ENCODE assay signal across 8 cellular contexts in the genomic region with DNA sequence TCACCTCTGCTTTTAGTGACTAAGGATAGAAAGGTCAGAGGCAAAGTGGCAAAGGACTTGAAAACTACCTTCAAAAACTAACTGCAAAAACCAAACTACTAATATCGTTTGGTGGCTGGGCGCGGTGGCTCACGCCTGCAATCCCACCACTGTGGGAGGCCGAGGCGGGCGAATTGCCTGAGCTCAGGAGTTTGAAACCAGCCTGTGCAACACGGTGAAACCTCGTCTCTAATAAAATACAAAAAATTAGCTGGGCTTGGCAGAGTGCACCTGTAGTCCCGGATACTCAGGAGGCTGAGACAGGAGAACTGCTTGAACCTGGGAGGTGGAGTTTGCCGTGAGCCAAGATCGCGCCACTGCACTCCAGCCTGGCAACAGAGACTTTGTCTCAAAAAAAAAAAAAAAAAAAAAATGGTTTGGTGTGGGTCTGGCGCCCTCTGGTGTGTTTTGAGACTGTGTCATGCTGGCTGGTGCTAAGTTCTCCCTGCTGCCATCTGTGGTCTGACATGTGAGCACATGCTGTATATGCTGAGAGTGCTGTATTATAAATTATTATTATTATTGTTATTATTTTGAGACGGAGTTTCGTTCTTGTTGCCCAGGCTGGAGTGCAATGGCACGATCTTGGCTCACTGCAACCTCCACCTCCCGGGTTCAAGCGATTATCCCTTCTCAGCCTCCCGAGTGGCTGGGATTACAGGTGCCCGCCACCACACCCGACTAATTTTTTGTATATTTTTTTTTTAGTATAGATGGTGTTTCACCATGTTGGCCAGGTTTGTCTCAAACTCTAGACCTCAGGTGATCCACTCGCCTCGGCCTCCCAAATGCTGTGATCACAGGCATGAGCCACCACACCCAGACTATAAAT. TPM values are rescaled to one million over a fixed set of nuclear protein-coding genes. Genes with fewer than 3 reads are reported as not detected.
DNase-seq lines count a peak whose midpoint lies in the region; ATAC-seq, FAIRE-seq and TF ChIP-seq lines count a peak whose summit lies in the region.

No MANE protein-coding gene starts in this region.

- H3K27ac ChIP-seq in Karpas-422 (ENCODE audit: low read length), result no peak overlapping the region
- H3K27ac ChIP-seq in foreskin keratinocyte, result no peak overlapping the region
- H3K27ac ChIP-seq in parathyroid adenoma, result no peak overlapping the region

- H3K36me3 ChIP-seq in Karpas-422 (ENCODE audit: insufficient read depth, low read length) (no peaks in the 10 kb centered on the region), parathyroid adenoma (ENCODE audit: control insufficient read depth, insufficient read depth, low read length) (no peaks in the 10 kb centered on the region)

- H4K20me1 ChIP-seq in Karpas-422 (ENCODE audit: insufficient read depth, low read depth, low read length), result no peaks in the 10 kb centered on the region

- peak; percentile 78 for ATAC-seq in GM21786 (IDR thresholded peaks at IDR 0.05; ENCODE audit: unreplicated experiment)
- ATAC-seq in foreskin keratinocyte, result peak; percentile 98

- no peaks in the 10 kb centered on the region for H3K9me2 ChIP-seq in Karpas-422 (replicated peaks; ENCODE audit: insufficient read depth, low read length)

- H3K9me3 ChIP-seq in Karpas-422 (ENCODE audit: low read length) (no peaks in the 10 kb centered on the region), parathyroid adenoma (ENCODE audit: control insufficient read depth, low read length) (no peaks in the 10 kb centered on the region)

- no peak overlapping the region for H2AFZ ChIP-seq in Karpas-422 (ENCODE audit: low read length)
- H2AFZ ChIP-seq in parathyroid adenoma, result no peak overlapping the region

- H3K79me2 ChIP-seq in Karpas-422 (ENCODE audit: low read length) (no peaks in the 10 kb centered on the region), parathyroid adenoma (no peaks in the 10 kb centered on the region)

- no peaks in the 10 kb centered on the region for H3K27me3 ChIP-seq in Karpas-422 (ENCODE audit: low read length)
- H3K27me3 ChIP-seq in foreskin keratinocyte, result no peaks in the 10 kb centered on the region
- no peaks in the 10 kb centered on the region for H3K27me3 ChIP-seq in parathyroid adenoma (ENCODE audit: control insufficient read depth, insufficient read depth, low read length)

- DNase-seq in ELR (ENCODE audit: low read depth) (peak; percentile 88), Karpas-422 (peak; percentile 92), RPMI8226 (peak; percentile 79), foreskin keratinocyte (peak; percentile 40 to 67), urothelium cell line (ENCODE audit: low spot score) (peak; percentile 82)
- DNase-seq in activated T-helper 9 cell treated with anti-CD3 and anti-CD28 coated beads, Interleukin-2, amount 50 U/mL, for 16 hours (ENCODE audit: low read depth), result peak; percentile 39

- TF ChIP-seq CTCF in foreskin keratinocyte (conservative IDR thresholded peaks at IDR 0.05) (peak; percentile 97), parathyroid adenoma (IDR thresholded peaks at IDR 0.05) (peak; percentile 57)

- H3K9ac ChIP-seq in Karpas-422 (ENCODE audit: low read length) (no peak overlapping the region), parathyroid adenoma (no peak overlapping the region)

- H3K4me1 ChIP-seq in Karpas-422 (ENCODE audit: low read length) (peaks cover 9% of the 10 kb centered on the region), foreskin keratinocyte (no peaks in the 10 kb centered on the region), parathyroid adenoma (no peaks in the 10 kb centered on the region)

- no peak for FAIRE-seq in urothelium cell line (lab: Jason Lieb, UNC)

- H3K4me2 ChIP-seq in Karpas-422 (ENCODE audit: low read depth, low read length, poor library complexity, severe bottlenecking) (no peak overlapping the region), parathyroid adenoma (ENCODE audit: low read length) (no peak overlapping the region)

- no peak overlapping the region for H3K4me3 ChIP-seq in Karpas-422 (ENCODE audit: low read length)
- H3K4me3 ChIP-seq in parathyroid adenoma (ENCODE audit: low read depth, low read length), result no peak overlapping the region

RNA-seq across cellular contexts. Expression of a gene that starts 36.0 kb away (rescaled TPM):
- total RNA-seq in Karpas-422 (2014; rRNA removed; shearing (Covaris generic); ENCODE audit: low replicate concordance), result not detected in 2 replicates
- total RNA-seq in foreskin keratinocyte, result not detected in 2 replicates
- polyA plus RNA-seq in foreskin keratinocyte, result not detected in 2 replicates

RNA-seq across cellular contexts. Expression of a gene that starts 47.8 kb away (rescaled TPM):
- not detected in 2 replicates for total RNA-seq in Karpas-422 (2014; rRNA removed; shearing (Covaris generic); ENCODE audit: low replicate concordance)
- 1.2 and 4.2 TPM in 2 replicates for total RNA-seq in foreskin keratinocyte
- polyA plus RNA-seq in foreskin keratinocyte, result 0.68 and 1.9 TPM in 2 replicates

Comparison
In these comparisons a context has a peak if more than half of its experiments do, and no peak if none do; other contexts are left out.
1. DNase-seq: peak in every context shown above with its lines; median percentile 92 in Karpas-422; 88 in ELR; 82 in urothelium cell line; 79 in RPMI8226; 54 in foreskin keratinocyte; 39 in activated T-helper 9 cell treated with anti-CD3 and anti-CD28 coated beads, Interleukin-2, amount 50 U/mL, for 16 hours.